Comparison of ENCODE assay signal across 1 cellular context in genomic region chr4:473575-474457, GRCh38.
TF ChIP-seq lines count a peak whose summit lies in the region.

No MANE protein-coding gene starts in this region.

TF ChIP-seq in GM12878, 131 proteins besides CTCF, POLR2A, EP300 and RAD21 (continued from another document and continues in another):
- TF ChIP-seq GATAD2B (conservative IDR thresholded peaks at IDR 0.05; ENCODE audit: low read depth) (no peak; the same call in none of the 2 replicates), MTA3 (IDR thresholded peaks at IDR 0.05; ENCODE audit: borderline replicate concordance, low read length) (no peak), RELA (IDR thresholded peaks at IDR 0.05; ENCODE audit: borderline replicate concordance, partially characterized antibody) (no peak), ZNF592 (IDR thresholded peaks at IDR 0.05) (no peak), USF1 (IDR thresholded peaks at IDR 0.05; ENCODE audit: borderline replicate concordance, extremely low read length, insufficient read depth, low read depth, low read length) (no peak), ZBTB4 (CRISPR knock-in tag; IDR thresholded peaks at IDR 0.05) (no peak), PML (IDR thresholded peaks at IDR 0.05; ENCODE audit: low read length) (peak; percentile 90; the same call in 1 of the 2 replicates), HDAC6 (IDR thresholded peaks at IDR 0.05; ENCODE audit: unreplicated experiment) (peak; percentile 36), SIX5 (IDR thresholded peaks at IDR 0.05; ENCODE audit: low read depth, low read length, severe bottlenecking) (no peak), JUNB (IDR thresholded peaks at IDR 0.05) (no peak), ZNF217 (IDR thresholded peaks at IDR 0.05) (no peak), YBX1 (IDR thresholded peaks at IDR 0.05) (no peak), KAT2A (conservative IDR thresholded peaks at IDR 0.05; ENCODE audit: control insufficient read depth, low read depth, low read length) (no peak), POLR2AphosphoS5 (IDR thresholded peaks at IDR 0.05; ENCODE audit: low read length) (peak; percentile 97), TARDBP (IDR thresholded peaks at IDR 0.05; ENCODE audit: borderline replicate concordance) (0 out of 2 replicates have a peak, but pooled peaks have one; percentile 22), LARP7 (IDR thresholded peaks at IDR 0.05) (peak; percentile 58; the same call in 1 of the 2 replicates), TCF12 (IDR thresholded peaks at IDR 0.05; ENCODE audit: low read depth, low read length) (peak; percentile 31; the same call in 1 of the 2 replicates), SREBF1 (IDR thresholded peaks at IDR 0.05; ENCODE audit: low read length) (no peak; the same call in 1 of the 2 replicates), SIN3A (IDR thresholded peaks at IDR 0.05; ENCODE audit: low read depth, low read length) (0 out of 2 replicates have a peak, but pooled peaks have one; percentile 23), BRCA1 (IDR thresholded peaks at IDR 0.05; ENCODE audit: low read depth, low read length) (no peak), ZNF274 (IDR thresholded peaks at IDR 0.05; ENCODE audit: insufficient read depth, insufficient read length) (no peak), SMAD5 (IDR thresholded peaks at IDR 0.05; ENCODE audit: low read depth) (peak; percentile 94), NFXL1 (IDR thresholded peaks at IDR 0.05; ENCODE audit: borderline replicate concordance) (no peak), ZNF622 (IDR thresholded peaks at IDR 0.05) (no peak), ZNF207 (IDR thresholded peaks at IDR 0.05; ENCODE audit: borderline replicate concordance) (no peak), SMAD1 (IDR thresholded peaks at IDR 0.05; ENCODE audit: low read depth, partially characterized antibody) (no peak), BCL11A (IDR thresholded peaks at IDR 0.05; ENCODE audit: low read depth, low read length) (no peak), ATF7 (IDR thresholded peaks at IDR 0.05; ENCODE audit: low read depth) (0 out of 2 replicates have a peak, but pooled peaks have one; percentile 47), NFYA (IDR thresholded peaks at IDR 0.05; ENCODE audit: borderline replicate concordance, low read depth, low read length) (peak; percentile 87), EGR1 (IDR thresholded peaks at IDR 0.05; ENCODE audit: borderline replicate concordance in 1 of 2, low read depth in 2 of 2, low read length in 2 of 2) (peak in 1 of 2 experiments; percentile 54; a peak in 1 of 3 replicates), NR2F1 (conservative IDR thresholded peaks at IDR 0.05) (no peak), NR2C2 (IDR thresholded peaks at IDR 0.05; ENCODE audit: borderline replicate concordance, control insufficient read depth, insufficient read length, low read depth) (no peak), STAT1 (conservative IDR thresholded peaks at IDR 0.05) (no peak), USF2 (IDR thresholded peaks at IDR 0.05; ENCODE audit: borderline replicate concordance, low read depth, low read length) (no peak), SKIL (IDR thresholded peaks at IDR 0.05; ENCODE audit: low read depth, poor library complexity, severe bottlenecking) (peak; percentile 58), BCLAF1 (IDR thresholded peaks at IDR 0.05) (no peak), RB1 (IDR thresholded peaks at IDR 0.05; ENCODE audit: borderline replicate concordance) (peak; percentile 80; the same call in 1 of the 2 replicates), MEF2A (IDR thresholded peaks at IDR 0.05; ENCODE audit: insufficient read depth, low read depth, low read length) (no peak), MTA2 (IDR thresholded peaks at IDR 0.05; ENCODE audit: low read depth) (no peak), ETV6 (conservative IDR thresholded peaks at IDR 0.05 in 1 of 2, IDR thresholded peaks at IDR 0.05 in 1 of 2; ENCODE audit: borderline replicate concordance in 1 of 2, low read depth in 1 of 2) (no peak), KLF5 (IDR thresholded peaks at IDR 0.05; ENCODE audit: partially characterized antibody) (peak; percentile 48), MYB (IDR thresholded peaks at IDR 0.05; ENCODE audit: borderline replicate concordance, low read depth, low read length) (no peak), CBX3 (IDR thresholded peaks at IDR 0.05; ENCODE audit: borderline replicate concordance, low read depth) (no peak), SUPT20H (IDR thresholded peaks at IDR 0.05; ENCODE audit: borderline replicate concordance, control insufficient read depth, low read depth, low read length) (no peak), TAF1 (IDR thresholded peaks at IDR 0.05; ENCODE audit: borderline replicate concordance, low read depth, low read length) (peak; percentile 90), BHLHE40 (IDR thresholded peaks at IDR 0.05; ENCODE audit: borderline replicate concordance in 1 of 2, low read depth in 2 of 2, low read length in 1 of 2) (no peak), WRNIP1 (IDR thresholded peaks at IDR 0.05; ENCODE audit: borderline replicate concordance, low read depth, low read length) (no peak)
